Comparison of ENCODE assay signal across 2 cellular contexts in the genomic region with DNA sequence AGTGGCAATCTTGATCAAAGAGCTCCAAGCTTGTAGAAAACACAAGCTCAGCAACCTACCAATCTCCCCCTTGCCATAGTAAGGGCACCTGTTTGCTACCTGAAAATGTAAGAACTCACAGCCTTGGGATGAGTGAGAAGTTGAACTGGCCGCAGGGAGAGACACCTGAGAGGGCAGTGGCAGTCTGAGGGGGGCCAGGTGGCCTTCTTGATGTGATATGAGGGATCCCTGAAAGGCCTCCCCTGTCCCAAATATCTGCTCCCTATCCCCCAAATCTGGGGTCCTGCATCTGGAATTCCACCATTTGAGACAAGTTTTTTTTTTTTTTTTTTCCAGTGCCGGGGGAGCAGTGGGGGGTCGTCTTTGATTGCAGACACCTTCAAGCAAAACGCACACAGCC.
TF ChIP-seq lines count a peak whose summit lies in the region.

No MANE protein-coding gene starts in this region.

TF ChIP-seq in SK-N-SH, 30 proteins besides CTCF, POLR2A, EP300 and RAD21 (continued from another document):
- TF ChIP-seq, protein P1, sequence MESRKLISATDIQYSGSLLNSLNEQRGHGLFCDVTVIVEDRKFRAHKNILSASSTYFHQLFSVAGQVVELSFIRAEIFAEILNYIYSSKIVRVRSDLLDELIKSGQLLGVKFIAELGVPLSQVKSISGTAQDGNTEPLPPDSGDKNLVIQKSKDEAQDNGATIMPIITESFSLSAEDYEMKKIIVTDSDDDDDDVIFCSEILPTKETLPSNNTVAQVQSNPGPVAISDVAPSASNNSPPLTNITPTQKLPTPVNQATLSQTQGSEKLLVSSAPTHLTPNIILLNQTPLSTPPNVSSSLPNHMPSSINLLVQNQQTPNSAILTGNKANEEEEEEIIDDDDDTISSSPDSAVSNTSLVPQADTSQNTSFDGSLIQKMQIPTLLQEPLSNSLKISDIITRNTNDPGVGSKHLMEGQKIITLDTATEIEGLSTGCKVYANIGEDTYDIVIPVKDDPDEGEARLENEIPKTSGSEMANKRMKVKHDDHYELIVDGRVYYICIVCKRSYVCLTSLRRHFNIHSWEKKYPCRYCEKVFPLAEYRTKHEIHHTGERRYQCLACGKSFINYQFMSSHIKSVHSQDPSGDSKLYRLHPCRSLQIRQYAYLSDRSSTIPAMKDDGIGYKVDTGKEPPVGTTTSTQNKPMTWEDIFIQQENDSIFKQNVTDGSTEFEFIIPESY (IDR thresholded peaks at IDR 0.05; ENCODE audit: borderline replicate concordance, low read depth): no peak
- TF ChIP-seq CHD2 (IDR thresholded peaks at IDR 0.05; ENCODE audit: low read length, partially characterized antibody) (no peak), NFIC (IDR thresholded peaks at IDR 0.05; ENCODE audit: borderline replicate concordance) (no peak), GABPA (IDR thresholded peaks at IDR 0.05; ENCODE audit: low read depth) (no peak), RCOR1 (IDR thresholded peaks at IDR 0.05; ENCODE audit: low read length) (no peak)
- TF ChIP-seq, protein P2, sequence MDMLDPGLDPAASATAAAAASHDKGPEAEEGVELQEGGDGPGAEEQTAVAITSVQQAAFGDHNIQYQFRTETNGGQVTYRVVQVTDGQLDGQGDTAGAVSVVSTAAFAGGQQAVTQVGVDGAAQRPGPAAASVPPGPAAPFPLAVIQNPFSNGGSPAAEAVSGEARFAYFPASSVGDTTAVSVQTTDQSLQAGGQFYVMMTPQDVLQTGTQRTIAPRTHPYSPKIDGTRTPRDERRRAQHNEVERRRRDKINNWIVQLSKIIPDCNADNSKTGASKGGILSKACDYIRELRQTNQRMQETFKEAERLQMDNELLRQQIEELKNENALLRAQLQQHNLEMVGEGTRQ (IDR thresholded peaks at IDR 0.05; ENCODE audit: borderline replicate concordance, low read depth, low read length): no peak
- TF ChIP-seq, protein P3, sequence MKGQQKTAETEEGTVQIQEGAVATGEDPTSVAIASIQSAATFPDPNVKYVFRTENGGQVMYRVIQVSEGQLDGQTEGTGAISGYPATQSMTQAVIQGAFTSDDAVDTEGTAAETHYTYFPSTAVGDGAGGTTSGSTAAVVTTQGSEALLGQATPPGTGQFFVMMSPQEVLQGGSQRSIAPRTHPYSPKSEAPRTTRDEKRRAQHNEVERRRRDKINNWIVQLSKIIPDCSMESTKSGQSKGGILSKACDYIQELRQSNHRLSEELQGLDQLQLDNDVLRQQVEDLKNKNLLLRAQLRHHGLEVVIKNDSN (IDR thresholded peaks at IDR 0.05; ENCODE audit: borderline replicate concordance, low read depth): no peak

TF ChIP-seq in SK-N-SH treated with all-trans-retinoic acid at 6 μM for 48 hours, 23 proteins besides CTCF, POLR2A, EP300 and RAD21 (continued from another document):
- TF ChIP-seq, protein P4, sequence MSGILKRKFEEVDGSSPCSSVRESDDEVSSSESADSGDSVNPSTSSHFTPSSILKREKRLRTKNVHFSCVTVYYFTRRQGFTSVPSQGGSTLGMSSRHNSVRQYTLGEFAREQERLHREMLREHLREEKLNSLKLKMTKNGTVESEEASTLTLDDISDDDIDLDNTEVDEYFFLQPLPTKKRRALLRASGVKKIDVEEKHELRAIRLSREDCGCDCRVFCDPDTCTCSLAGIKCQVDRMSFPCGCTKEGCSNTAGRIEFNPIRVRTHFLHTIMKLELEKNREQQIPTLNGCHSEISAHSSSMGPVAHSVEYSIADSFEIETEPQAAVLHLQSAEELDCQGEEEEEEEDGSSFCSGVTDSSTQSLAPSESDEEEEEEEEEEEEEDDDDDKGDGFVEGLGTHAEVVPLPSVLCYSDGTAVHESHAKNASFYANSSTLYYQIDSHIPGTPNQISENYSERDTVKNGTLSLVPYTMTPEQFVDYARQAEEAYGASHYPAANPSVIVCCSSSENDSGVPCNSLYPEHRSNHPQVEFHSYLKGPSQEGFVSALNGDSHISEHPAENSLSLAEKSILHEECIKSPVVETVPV (CRISPR knock-in tag; IDR thresholded peaks at IDR 0.05): no peak
- TF ChIP-seq ZFP30 (CRISPR knock-in tag; IDR thresholded peaks at IDR 0.05) (no peak), BACH2 (CRISPR knock-in tag; IDR thresholded peaks at IDR 0.05; ENCODE audit: borderline replicate concordance) (no peak), ZNF8 (CRISPR knock-in tag; IDR thresholded peaks at IDR 0.05) (no peak), PPARA (CRISPR knock-in tag; IDR thresholded peaks at IDR 0.05; ENCODE audit: borderline replicate concordance) (no peak), CSDC2 (CRISPR knock-in tag; IDR thresholded peaks at IDR 0.05) (no peak), TOX (CRISPR knock-in tag; IDR thresholded peaks at IDR 0.05; ENCODE audit: borderline replicate concordance) (no peak)
